In the genomic region with DNA sequence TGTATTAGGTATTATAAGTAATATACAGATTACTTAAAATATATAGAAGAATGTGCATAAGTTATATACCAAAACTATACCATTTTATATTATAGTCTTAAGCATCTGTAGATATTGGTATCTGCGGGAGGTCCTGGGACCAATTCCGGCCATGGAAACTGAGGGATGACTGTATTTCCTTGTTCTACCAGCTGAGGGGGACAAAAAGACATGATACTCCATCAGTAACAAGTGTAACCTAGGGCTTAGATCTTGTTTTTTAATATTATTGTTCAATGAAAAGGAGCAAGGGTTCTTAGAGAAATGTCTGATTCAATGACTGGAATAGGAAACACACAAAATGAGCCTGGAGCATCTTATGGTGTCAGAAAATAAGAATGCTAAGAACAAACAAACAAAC, we compare ENCODE assay signal across 1 cellular context.
TF ChIP-seq lines count a peak whose summit lies in the region.

No MANE protein-coding gene starts in this region.

TF ChIP-seq in HCT116, 20 proteins besides CTCF, POLR2A, EP300 and RAD21 (continued from another document):
- TF ChIP-seq EGR1 (IDR thresholded peaks at IDR 0.05; ENCODE audit: low read depth) (no peak), EZH2phosphoT487 (IDR thresholded peaks at IDR 0.05; ENCODE audit: borderline replicate concordance) (no peak), SIN3A (IDR thresholded peaks at IDR 0.05; ENCODE audit: low read depth) (no peak)
- TF ChIP-seq, protein P1, sequence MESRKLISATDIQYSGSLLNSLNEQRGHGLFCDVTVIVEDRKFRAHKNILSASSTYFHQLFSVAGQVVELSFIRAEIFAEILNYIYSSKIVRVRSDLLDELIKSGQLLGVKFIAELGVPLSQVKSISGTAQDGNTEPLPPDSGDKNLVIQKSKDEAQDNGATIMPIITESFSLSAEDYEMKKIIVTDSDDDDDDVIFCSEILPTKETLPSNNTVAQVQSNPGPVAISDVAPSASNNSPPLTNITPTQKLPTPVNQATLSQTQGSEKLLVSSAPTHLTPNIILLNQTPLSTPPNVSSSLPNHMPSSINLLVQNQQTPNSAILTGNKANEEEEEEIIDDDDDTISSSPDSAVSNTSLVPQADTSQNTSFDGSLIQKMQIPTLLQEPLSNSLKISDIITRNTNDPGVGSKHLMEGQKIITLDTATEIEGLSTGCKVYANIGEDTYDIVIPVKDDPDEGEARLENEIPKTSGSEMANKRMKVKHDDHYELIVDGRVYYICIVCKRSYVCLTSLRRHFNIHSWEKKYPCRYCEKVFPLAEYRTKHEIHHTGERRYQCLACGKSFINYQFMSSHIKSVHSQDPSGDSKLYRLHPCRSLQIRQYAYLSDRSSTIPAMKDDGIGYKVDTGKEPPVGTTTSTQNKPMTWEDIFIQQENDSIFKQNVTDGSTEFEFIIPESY (IDR thresholded peaks at IDR 0.05; ENCODE audit: extremely low read depth, insufficient replicate concordance, low read length) = no peak
- TF ChIP-seq, protein P2, sequence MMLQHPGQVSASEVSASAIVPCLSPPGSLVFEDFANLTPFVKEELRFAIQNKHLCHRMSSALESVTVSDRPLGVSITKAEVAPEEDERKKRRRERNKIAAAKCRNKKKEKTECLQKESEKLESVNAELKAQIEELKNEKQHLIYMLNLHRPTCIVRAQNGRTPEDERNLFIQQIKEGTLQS (IDR thresholded peaks at IDR 0.05) = no peak
